16 cellular contexts compared by ENCODE assay signal in the genomic region with DNA sequence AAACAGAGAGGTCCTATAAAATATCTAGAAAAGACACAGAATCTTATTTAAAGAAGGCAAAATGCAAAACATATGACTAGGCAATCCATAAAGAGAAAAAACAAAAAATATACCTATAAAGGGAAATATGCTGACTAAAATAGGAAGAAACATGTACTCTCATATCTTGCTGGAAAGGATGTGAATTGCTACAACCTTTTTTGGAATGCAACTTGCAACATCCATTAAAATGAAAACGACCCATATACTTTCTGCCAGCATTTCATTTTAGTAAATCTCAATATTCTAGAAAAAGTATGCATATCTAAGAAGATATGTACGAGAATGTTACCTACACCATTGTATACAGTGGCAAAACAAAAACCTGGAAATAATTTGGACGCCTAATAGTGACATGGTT. TPM values are rescaled to one million over a fixed set of nuclear protein-coding genes. Genes with fewer than 3 reads are reported as not detected.
DNase-seq lines count a peak whose midpoint lies in the region; ATAC-seq lines count a peak whose summit lies in the region.
"Had no signal": no experiment of that assay in that cellular context is flagged by ENCODE, and none has a peak within 500 bp of the region (broad histone marks: within the 10 kb centered on the region; RNA-seq: fewer than 3 reads in every experiment).

No MANE protein-coding gene starts in this region.

- no peak overlapping the region for H3K14ac ChIP-seq in trophoblast cell (ENCODE audit: low read length)

- no peaks in the 10 kb centered on the region for H3K79me2 ChIP-seq in trophoblast cell (ENCODE audit: control insufficient read depth, insufficient read depth, low read length, poor library complexity)

- H3K27ac ChIP-seq in SK-N-MC (peak overlapping the region; percentile 48), trophoblast cell (ENCODE audit: low read depth, low read length) (no peak overlapping the region)
- H3K27ac ChIP-seq: BLaER1 treated with 17β-estradiol and CSF1 and Interleukin-3, amounts not matched to agents 10 nM and 100 nM; GM23248 had no signal

- no peak overlapping the region for H3K4me2 ChIP-seq in trophoblast cell (ENCODE audit: low read length)
- H3K4me2 ChIP-seq: BLaER1 treated with 17β-estradiol and CSF1 and Interleukin-3, amounts not matched to agents 10 nM and 100 nM had no signal

- no peak overlapping the region for H3K9ac ChIP-seq in SK-N-MC (ENCODE audit: insufficient read length)
- no peak overlapping the region for H3K9ac ChIP-seq in trophoblast cell (ENCODE audit: low read length)
- H3K9ac ChIP-seq: BLaER1 treated with 17β-estradiol and CSF1 and Interleukin-3, amounts not matched to agents 10 nM and 100 nM; GM23248 had no signal

- H3K18ac ChIP-seq in trophoblast cell (ENCODE audit: low read length), result no peak overlapping the region

- H3K4me3 ChIP-seq in SK-N-MC (no peak overlapping the region), trophoblast cell (ENCODE audit: low read depth, low read length) (no peak overlapping the region)
- H3K4me3 ChIP-seq: BLaER1 treated with 17β-estradiol and CSF1 and Interleukin-3, amounts not matched to agents 10 nM and 100 nM; GM23248; HAP-1 had no signal

- no peaks in the 10 kb centered on the region for H3K79me1 ChIP-seq in trophoblast cell (ENCODE audit: low read length)

- no peak overlapping the region for H4K12ac ChIP-seq in trophoblast cell (ENCODE audit: low read depth, low read length)

- DNase-seq in SK-N-MC (ENCODE audit: low read depth, low spot score) (no peak), amniotic epithelial cell (ENCODE audit: low read depth) (peak; percentile 22), fibroblast of peridontal ligament (ENCODE audit: extremely low read depth) (peak; percentile 6), trophoblast cell (peak; percentile 4 to 61), ecto neural progenitor cell (ENCODE audit: low spot score) (no peak)
- DNase-seq in stimulated activated naive CD4-positive, alpha-beta T cell treated with Interleukin-2 at 50 U/mL for 16 hours (lab: John Stamatoyannopoulos, UW), result no peak
- DNase-seq: CD8-positive, alpha-beta memory T cell; COR-L47; DMS 273 treated with DMSO at 0.1 percent for 48 hours; DMS53; DND-41; EL; GM23248 had no signal

- H3K4ac ChIP-seq in trophoblast cell (ENCODE audit: low read depth, low read length), result no peak overlapping the region

- no peak overlapping the region for H4K8ac ChIP-seq in trophoblast cell (ENCODE audit: low read depth, low read length)

- no peaks in the 10 kb centered on the region for H3K27me3 ChIP-seq in trophoblast cell (ENCODE audit: insufficient read depth, low read length)
- H3K27me3 ChIP-seq: BLaER1 treated with 17β-estradiol and CSF1 and Interleukin-3, amounts not matched to agents 10 nM and 100 nM had no signal

- H4K91ac ChIP-seq in trophoblast cell (ENCODE audit: low read depth, low read length), result no peak overlapping the region

- no peak overlapping the region for H2AFZ ChIP-seq in trophoblast cell (ENCODE audit: insufficient read depth, low read length, poor library complexity)
- H2AFZ ChIP-seq: GM23248 had no signal

- H3K36me3 ChIP-seq in SK-N-MC (ENCODE audit: insufficient read depth, low read length), result peaks cover 21% of the 10 kb centered on the region
- H3K36me3 ChIP-seq in trophoblast cell (ENCODE audit: control insufficient read depth in 1 of 2, insufficient read depth in 2 of 2, low read length in 2 of 2), result peaks cover 0 to 4% of the 10 kb centered on the region in 2 experiments

- H3K4me1 ChIP-seq in trophoblast cell (ENCODE audit: control insufficient read depth in 1 of 2, insufficient read depth in 2 of 2, low read length in 2 of 2), result no peaks in the 10 kb centered on the region

- H2BK12ac ChIP-seq in trophoblast cell (ENCODE audit: low read length), result no peak overlapping the region

- H3K23ac ChIP-seq in trophoblast cell (ENCODE audit: low read length), result no peak overlapping the region

- H2AK5ac ChIP-seq in trophoblast cell (ENCODE audit: low read length), result no peak overlapping the region

- H2BK120ac ChIP-seq in trophoblast cell (ENCODE audit: insufficient read depth, low read length, poor library complexity), result no peak overlapping the region

- H2BK5ac ChIP-seq in trophoblast cell (ENCODE audit: low read depth, low read length, poor library complexity), result no peak overlapping the region

- H3K9me3 ChIP-seq in SK-N-MC (ENCODE audit: low read depth, low read length), result no peaks in the 10 kb centered on the region
- no peaks in the 10 kb centered on the region for H3K9me3 ChIP-seq in trophoblast cell (ENCODE audit: insufficient read depth, low read depth, low read length)
- H3K9me3 ChIP-seq: BLaER1 treated with 17β-estradiol and CSF1 and Interleukin-3, amounts not matched to agents 10 nM and 100 nM; HAP-1 had no signal

- no peak for ATAC-seq in HG02642 (IDR thresholded peaks at IDR 0.05; ENCODE audit: poor library complexity, unreplicated experiment)

- WGBS in trophoblast cell (ENCODE audit: extremely low coverage, insufficient coverage, insufficient read length), result no CpG with 5 or more reads among the region's 3 CpGs

RNA-seq across cellular contexts. Expression of gene EDEM3, which starts 56.7 kb away (rescaled TPM):
- 14.7 and 14.8 TPM in 2 replicates for polyA plus RNA-seq in trophoblast cell (2013)

Comparison
In these comparisons a context has a peak if more than half of its experiments do, and no peak if none do; other contexts are left out.
1. DNase-seq: peak in amniotic epithelial cell (single experiment), fibroblast of peridontal ligament (single experiment) and trophoblast cell (2 of 2); none in SK-N-MC (single experiment), ecto neural progenitor cell (single experiment) and stimulated activated naive CD4-positive, alpha-beta T cell treated with Interleukin-2 at 50 U/mL for 16 hours (single experiment).